ENCODE assay signal across 24 cellular contexts in genomic region chr22:19079691-19080090, GRCh38.
"Had no signal": no experiment of that assay in that cellular context is flagged by ENCODE, and none has a peak within 500 bp of the region (broad histone marks: within the 10 kb centered on the region; RNA-seq: fewer than 3 reads in every experiment).

No MANE protein-coding gene starts in this region.

- H3K27ac Mint-ChIP-seq: endodermal cell, neural progenitor cell had no signal

- H3K9me3 Mint-ChIP-seq: immature natural killer cell; natural killer cell treated with Interleukin-12 subunit alpha and Interleukin-12 subunit beta and Interleukin-15 and Interleukin-18, amount 100 ng/mL, for 72 hours; neural progenitor cell had no signal

- H3K36me3 Mint-ChIP-seq: natural killer cell treated with Interleukin-12 subunit alpha and Interleukin-12 subunit beta and Interleukin-15 and Interleukin-18, amount 100 ng/mL, for 72 hours had no signal

- H3K4me3 Mint-ChIP-seq: endodermal cell; immature natural killer cell; natural killer cell treated with Interleukin-12 subunit alpha and Interleukin-12 subunit beta and Interleukin-15 and Interleukin-18, amount 100 ng/mL, for 72 hours; neural progenitor cell had no signal

- FAIRE-seq: endothelial cell of umbilical vein, keratinocyte, urothelium cell line had no signal

- H3K27me3 Mint-ChIP-seq: natural killer cell treated with Interleukin-12 subunit alpha and Interleukin-12 subunit beta and Interleukin-15 and Interleukin-18, amount 100 ng/mL, for 72 hours had no signal

- H3K4me1 Mint-ChIP-seq: endodermal cell, neural progenitor cell had no signal

- DNase-seq: colonic mucosa; effector CD4-positive, alpha-beta T cell; endodermal cell; erythroblast; foreskin keratinocyte; immature natural killer cell; left ventricle myocardium inferior; lower lobe of right lung; mesenchymal stem cell; midbrain; occipital lobe; psoas muscle; retina; sigmoid colon; stimulated activated CD4-positive, alpha-beta T cell treated with anti-CD3 and anti-CD28 coated beads, Interleukin-12 subunit alpha, Interleukin-12 subunit beta, amount 100 ng/mL, for 4 hours; stimulated activated naive CD4-positive, alpha-beta T cell; stomach; substantia nigra; trophoblast cell had no signal

- ATAC-seq: foreskin keratinocyte; lower lobe of right lung; natural killer cell treated with Interleukin-12 subunit alpha and Interleukin-12 subunit beta and Interleukin-15 and Interleukin-18, amount 100 ng/mL, for 72 hours; psoas muscle had no signal
